23 cellular contexts compared by ENCODE assay signal in genomic region chr6:107743311-107743710, GRCh38.
DNase-seq lines count a peak whose midpoint lies in the region; ATAC-seq, FAIRE-seq and TF ChIP-seq lines count a peak whose summit lies in the region.
"Had no signal": no experiment of that assay in that cellular context is flagged by ENCODE, and none has a peak within 500 bp of the region (broad histone marks: within the 10 kb centered on the region; RNA-seq: fewer than 3 reads in every experiment).

No MANE protein-coding gene starts in this region.

- H3K27ac Mint-ChIP-seq in activated naive CD4-positive, alpha-beta T cell treated with anti-CD3 and anti-CD28 coated beads, Interleukin-2, amount 50 U/mL, for 24 hours = peak overlapping the region; percentile 98
- H3K27ac Mint-ChIP-seq in activated naive CD4-positive, alpha-beta T cell treated with anti-CD3 and anti-CD28 coated beads for 36 hours = no peak overlapping the region
- H3K27ac Mint-ChIP-seq in CD8-positive, alpha-beta memory T cell = peak overlapping the region in 6 of 8 donors; percentile 51 to 96 (median 66)
- peak overlapping the region in 8 of 9 donors; percentile 32 to 98 (median 94) for H3K27ac Mint-ChIP-seq in naive thymus-derived CD4-positive, alpha-beta T cell
- H3K27ac Mint-ChIP-seq: B cell had no signal

- peaks cover 42% of the 10 kb centered on the region for H3K36me3 Mint-ChIP-seq in activated naive CD4-positive, alpha-beta T cell treated with anti-CD3 and anti-CD28 coated beads, Interleukin-2, amount 50 U/mL, for 24 hours
- peaks cover 23% of the 10 kb centered on the region for H3K36me3 Mint-ChIP-seq in activated naive CD4-positive, alpha-beta T cell treated with anti-CD3 and anti-CD28 coated beads for 36 hours (ENCODE audit: low read depth)
- H3K36me3 Mint-ChIP-seq in CD8-positive, alpha-beta memory T cell = peaks cover 52 to 86% (median 56%) of the 10 kb centered on the region in 3 donors
- peaks cover 41 to 84% (median 71%) of the 10 kb centered on the region in 5 donors for H3K36me3 Mint-ChIP-seq in naive thymus-derived CD4-positive, alpha-beta T cell

- no peak for ATAC-seq in K562
- ATAC-seq in naive thymus-derived CD4-positive, alpha-beta T cell = no peak
- no peak for ATAC-seq in GM19467 (IDR thresholded peaks at IDR 0.05; ENCODE audit: unreplicated experiment)
- ATAC-seq: A549, GM12878 had no signal

- FAIRE-seq in K562 (lab: Jason Lieb, UNC) (no peak), urothelium cell line (lab: Jason Lieb, UNC) (no peak)
- FAIRE-seq: A549, GM12878 had no signal

- TF ChIP-seq EP300 in K562 (IDR thresholded peaks at IDR 0.05; ENCODE audit: low read length) (no peak), sigmoid colon (IDR thresholded peaks at IDR 0.05) (no peak)

- H3K4me3 ChIP-seq in CD8-positive, alpha-beta memory T cell (ENCODE audit: low read length) = no peak overlapping the region
- H3K4me3 ChIP-seq in K562 (no peak overlapping the region), sigmoid colon (no peak overlapping the region)
- no peak overlapping the region for H3K4me3 ChIP-seq in naive thymus-derived CD4-positive, alpha-beta T cell (ENCODE audit: low read length)
- H3K4me3 ChIP-seq: A549, GM12878, SK-N-MC had no signal

- no peak overlapping the region for H3K27ac ChIP-seq in CD8-positive, alpha-beta memory T cell (ENCODE audit: low read depth, low read length)
- H3K27ac ChIP-seq in K562 (ENCODE audit: extremely low read depth, low read depth, low read length) (no peak overlapping the region), sigmoid colon (no peak overlapping the region)
- H3K27ac ChIP-seq in naive thymus-derived CD4-positive, alpha-beta T cell (ENCODE audit: low read depth, low read length) = peak overlapping the region; percentile 22
- H3K27ac ChIP-seq: A549, RWPE1, SK-N-MC had no signal

- H3K4me1 Mint-ChIP-seq in activated naive CD4-positive, alpha-beta T cell treated with anti-CD3 and anti-CD28 coated beads, Interleukin-2, amount 50 U/mL, for 24 hours = peaks cover 63% of the 10 kb centered on the region
- H3K4me1 Mint-ChIP-seq in activated naive CD4-positive, alpha-beta T cell treated with anti-CD3 and anti-CD28 coated beads for 36 hours (ENCODE audit: low read depth) = peaks cover 41% of the 10 kb centered on the region
- H3K4me1 Mint-ChIP-seq in CD8-positive, alpha-beta memory T cell = peaks cover 57 to 74% (median 72%) of the 10 kb centered on the region in 3 donors
- peaks cover 29 to 77% (median 66%) of the 10 kb centered on the region in 7 donors for H3K4me1 Mint-ChIP-seq in naive thymus-derived CD4-positive, alpha-beta T cell

- H3K9ac ChIP-seq in K562 (ENCODE audit: insufficient read depth in 1 of 2, low read depth in 2 of 2, low read length in 2 of 2) = no peak overlapping the region

- no peak for TF ChIP-seq POLR2A in K562 (conservative IDR thresholded peaks at IDR 0.05)
- no peak for TF ChIP-seq POLR2A in sigmoid colon (IDR thresholded peaks at IDR 0.05)

- H3K79me2 ChIP-seq in K562 (ENCODE audit: control insufficient read depth, insufficient read depth, low read length) = no peaks in the 10 kb centered on the region

- H4K20me1 ChIP-seq in K562 (replicated peaks; ENCODE audit: control insufficient read depth, insufficient read depth, low read length) = no peaks in the 10 kb centered on the region

- no peak overlapping the region for H2AFZ ChIP-seq in K562 (ENCODE audit: low read depth, low read length)

- no peak for DNase-seq in activated naive CD4-positive, alpha-beta T cell treated with anti-CD3 and anti-CD28 coated beads for 36 hours
- DNase-seq in CD8-positive, alpha-beta memory T cell = no peak
- DNase-seq in K562 (ENCODE audit: extremely low read depth in 1 of 4, low spot score in 3 of 4) (no peak), sigmoid colon (no peak), urothelium cell line (ENCODE audit: low spot score) (no peak)
- no peak for DNase-seq in naive thymus-derived CD4-positive, alpha-beta T cell
- DNase-seq: DND-41; H7; KBM-7; MM.1S; NCI-H1048; NCI-H146; NCI-H2029 treated with DMSO at 0.1 percent for 48 hours; NCI-H774; NK-92 treated with Interleukin-12 subunit alpha and Interleukin-12 subunit beta, amount 100 ng/mL, for 24 hours; SHP77 treated with DMSO at 0.1 percent for 48 hours had no signal

- no peak for TF ChIP-seq RAD21 in K562 (CRISPR knock-in tag; conservative IDR thresholded peaks at IDR 0.05 in 1 of 2, IDR thresholded peaks at IDR 0.05 in 1 of 2)

- H3K27me3 ChIP-seq in CD8-positive, alpha-beta memory T cell (ENCODE audit: insufficient read depth, low read length, poor library complexity, severe bottlenecking) = no peaks in the 10 kb centered on the region
- H3K27me3 ChIP-seq in K562 (ENCODE audit: control insufficient read depth in 2 of 2, insufficient read depth in 2 of 2, low read length in 2 of 2) = peaks cover 21 to 41% of the 10 kb centered on the region in 2 experiments
- no peaks in the 10 kb centered on the region for H3K27me3 ChIP-seq in naive thymus-derived CD4-positive, alpha-beta T cell (ENCODE audit: control insufficient read depth in 2 of 2, insufficient read depth in 2 of 2, low read length in 2 of 2)
- H3K27me3 ChIP-seq in sigmoid colon = peaks cover 0 to 4% (median 0%) of the 10 kb centered on the region in 3 donors

- peaks cover 41% of the 10 kb centered on the region for H3K4me1 ChIP-seq in CD8-positive, alpha-beta memory T cell (ENCODE audit: insufficient read depth, low read length)
- H3K4me1 ChIP-seq in K562 (replicated peaks in 1 of 2; ENCODE audit: control insufficient read depth in 2 of 2, insufficient read depth in 2 of 2, low read length in 2 of 2) (no peaks in the 10 kb centered on the region), sigmoid colon (no peaks in the 10 kb centered on the region)
- peaks cover 30 to 39% of the 10 kb centered on the region in 2 donors for H3K4me1 ChIP-seq in naive thymus-derived CD4-positive, alpha-beta T cell (ENCODE audit: control insufficient read depth in 2 of 2, insufficient read depth in 2 of 2, low read length in 2 of 2)
- H3K4me1 ChIP-seq: A549 had no signal

- in situ Hi-C loops in K562 (cut with MboI) = no loop called here

- H3K4me2 ChIP-seq in K562 (ENCODE audit: insufficient read depth, low read length) = no peak overlapping the region
- H3K4me2 ChIP-seq: A549 had no signal

- no peak overlapping the region for H3K4me3 Mint-ChIP-seq in activated naive CD4-positive, alpha-beta T cell treated with anti-CD3 and anti-CD28 coated beads, Interleukin-2, amount 50 U/mL, for 24 hours
- H3K4me3 Mint-ChIP-seq in activated naive CD4-positive, alpha-beta T cell treated with anti-CD3 and anti-CD28 coated beads for 36 hours = no peak overlapping the region
- no peak overlapping the region for H3K4me3 Mint-ChIP-seq in CD8-positive, alpha-beta memory T cell
- H3K4me3 Mint-ChIP-seq in naive thymus-derived CD4-positive, alpha-beta T cell = no peak overlapping the region
- H3K4me3 Mint-ChIP-seq: B cell had no signal

- H3K9me3 Mint-ChIP-seq in activated naive CD4-positive, alpha-beta T cell treated with anti-CD3 and anti-CD28 coated beads, Interleukin-2, amount 50 U/mL, for 24 hours = peaks cover 9% of the 10 kb centered on the region
- H3K9me3 Mint-ChIP-seq in activated naive CD4-positive, alpha-beta T cell treated with anti-CD3 and anti-CD28 coated beads for 36 hours = no peaks in the 10 kb centered on the region
- no peaks in the 10 kb centered on the region for H3K9me3 Mint-ChIP-seq in CD8-positive, alpha-beta memory T cell
- peaks cover 0 to 16% (median 3%) of the 10 kb centered on the region in 11 donors for H3K9me3 Mint-ChIP-seq in naive thymus-derived CD4-positive, alpha-beta T cell

- CTCF ChIA-PET in activated naive CD4-positive, alpha-beta T cell treated with anti-CD3 and anti-CD28 coated beads for 36 hours (lab: Charles Lee) = interaction anchor here (0.7 to 1.6 kb wide), 2 partner anchors 7 to 11 kb away, joined by 4 to 6 read pairs; no protein-coding TSS in a partner anchor
- CTCF ChIA-PET in CD8-positive, alpha-beta memory T cell (lab: Charles Lee) = no interaction called here
- CTCF ChIA-PET in K562 (lab: Yijun Ruan, JAX; ENCODE audit: low intra/inter-chr PET ratio) = no interaction called here
- CTCF ChIA-PET in naive thymus-derived CD4-positive, alpha-beta T cell (lab: Charles Lee) = no interaction called here

- no peaks in the 10 kb centered on the region for H3K27me3 Mint-ChIP-seq in activated naive CD4-positive, alpha-beta T cell treated with anti-CD3 and anti-CD28 coated beads, Interleukin-2, amount 50 U/mL, for 24 hours
- no peaks in the 10 kb centered on the region for H3K27me3 Mint-ChIP-seq in activated naive CD4-positive, alpha-beta T cell treated with anti-CD3 and anti-CD28 coated beads for 36 hours (ENCODE audit: low read depth)
- no peaks in the 10 kb centered on the region for H3K27me3 Mint-ChIP-seq in CD8-positive, alpha-beta memory T cell
- no peaks in the 10 kb centered on the region for H3K27me3 Mint-ChIP-seq in naive thymus-derived CD4-positive, alpha-beta T cell
- H3K27me3 Mint-ChIP-seq: B cell had no signal

- POLR2A ChIA-PET in CD8-positive, alpha-beta memory T cell (lab: Charles Lee) = no interaction called here
- POLR2A ChIA-PET in K562 (lab: Yijun Ruan, JAX) = interaction anchor here (0.9 kb wide), 1 partner anchor 11 kb away, joined by 3 read pairs; no protein-coding TSS in a partner anchor
- POLR2A ChIA-PET in naive thymus-derived CD4-positive, alpha-beta T cell (lab: Charles Lee) = interaction anchor here (0.7 to 1.2 kb wide), 6 partner anchors 12 to 103 kb away, joined by 3 to 6 read pairs (median 4); no protein-coding TSS in a partner anchor

- peaks cover 18% of the 10 kb centered on the region for H3K36me3 ChIP-seq in CD8-positive, alpha-beta memory T cell (ENCODE audit: insufficient read depth, low read length)
- H3K36me3 ChIP-seq in K562 (ENCODE audit: control insufficient read depth, insufficient read depth, low read length) (no peaks in the 10 kb centered on the region), sigmoid colon (no peaks in the 10 kb centered on the region)
- H3K36me3 ChIP-seq in naive thymus-derived CD4-positive, alpha-beta T cell (ENCODE audit: control insufficient read depth in 2 of 3, insufficient read depth in 3 of 3, low read length in 3 of 3) = peaks cover 0 to 56% (median 18%) of the 10 kb centered on the region in 3 experiments

- no peaks in the 10 kb centered on the region for H3K9me3 ChIP-seq in CD8-positive, alpha-beta memory T cell (ENCODE audit: low read length)
- H3K9me3 ChIP-seq in K562 (replicated peaks; ENCODE audit: control insufficient read depth, insufficient read depth, low read depth, low read length) = no peaks in the 10 kb centered on the region
- H3K9me3 ChIP-seq in naive thymus-derived CD4-positive, alpha-beta T cell (ENCODE audit: control insufficient read depth in 2 of 3, low read length in 3 of 3) = no peaks in the 10 kb centered on the region
- no peaks in the 10 kb centered on the region for H3K9me3 ChIP-seq in sigmoid colon
- H3K9me3 ChIP-seq: A549 had no signal

- H3K9me1 ChIP-seq in K562 (ENCODE audit: control insufficient read depth, insufficient read depth, low read length) = no peaks in the 10 kb centered on the region

- WGBS in K562 (ENCODE audit: insufficient coverage, low coverage, missing lambda C conversion rate) = 4% methylated on average over 5 of the region's 5 CpGs
- 93 to 95% methylated on average over 5 of the region's 5 CpGs for WGBS in sigmoid colon, 2 donors

- TF ChIP-seq CTCF in K562 (IDR thresholded peaks at IDR 0.05 in 2 of 3, conservative IDR thresholded peaks at IDR 0.05 in 1 of 3; ENCODE audit: insufficient read depth in 2 of 3, low read depth in 1 of 3, low read length in 3 of 3) = no peak
- TF ChIP-seq CTCF in sigmoid colon (IDR thresholded peaks at IDR 0.05) = no peak

- intact Hi-C loops in activated naive CD4-positive, alpha-beta T cell treated with anti-CD3 and anti-CD28 coated beads for 36 hours (cut with micrococcal nuclease) = loop anchor here (1.0 kb wide), 1 partner anchor 10 kb away; no protein-coding TSS in a partner anchor
- intact Hi-C loops in K562 (cut with micrococcal nuclease) (no loop called here), sigmoid colon (cut with DNase I) (no loop called here)
- intact Hi-C loops in naive thymus-derived CD4-positive, alpha-beta T cell (cut with micrococcal nuclease) = loop anchor here in 1 of 2 donors (1.0 kb wide), 1 partner anchor 10 kb away; no protein-coding TSS in a partner anchor

- BruUV-seq in K562 (replicated peaks; lab: Mats Ljungman, UMichigan) = no TSS peak
